Comparison of ENCODE assay signal across 9 cellular contexts in genomic region chr7:25861704-25862253, GRCh38.
A peak's percentile ranks its signal among the peaks of the same experiment; 100 is the strongest.
DNase-seq lines count a peak whose midpoint lies in the region; ATAC-seq and TF ChIP-seq lines count a peak whose summit lies in the region.
"Had no signal": no experiment of that assay in that cellular context is flagged by ENCODE, and none has a peak within 500 bp of the region (broad histone marks: within the 10 kb centered on the region; RNA-seq: fewer than 3 reads in every experiment).

No MANE protein-coding gene starts in this region.

- peak overlapping the region; percentile 55 for H3K4me3 Mint-ChIP-seq in CD4-positive, alpha-beta T cell
- peak overlapping the region; percentile 83 for H3K4me3 Mint-ChIP-seq in activated T-helper 1 cell treated with anti-CD3 and anti-CD28 coated beads, Interleukin-12 subunit alpha, Interleukin-12 subunit beta, Interleukin-2, Interleukin-4 antibody, amounts not matched to agents 30 ng/mL and 10 ng/mL and 1 ng/mL, durations not matched to agents 14 hours and 24 hours and 36 hours

- CTCF ChIA-PET in CD4-positive, alpha-beta T cell (lab: Charles Lee) = no interaction called here

- no peaks in the 10 kb centered on the region for H3K36me3 ChIP-seq in mesodermal cell (ENCODE audit: control insufficient read depth, insufficient read depth, low read length)
- H3K36me3 ChIP-seq: heart right ventricle had no signal

- no peak for TF ChIP-seq CTCF in CD4-positive, alpha-beta T cell (IDR thresholded peaks at IDR 0.05)
- TF ChIP-seq CTCF in HL-60 (IDR thresholded peaks at IDR 0.05; ENCODE audit: insufficient read depth, low read length) = no peak

- peaks cover 99% of the 10 kb centered on the region for H3K27me3 ChIP-seq in CD4-positive, alpha-beta T cell (ENCODE audit: control insufficient read depth, insufficient read depth, low read length)
- H3K27me3 ChIP-seq in HL-60 (ENCODE audit: insufficient read depth, poor library complexity, severe bottlenecking) = no peaks in the 10 kb centered on the region

- H3K27me3 Mint-ChIP-seq in CD4-positive, alpha-beta T cell = peaks cover 24% of the 10 kb centered on the region
- peaks cover 56% of the 10 kb centered on the region for H3K27me3 Mint-ChIP-seq in activated T-helper 1 cell treated with anti-CD3 and anti-CD28 coated beads, Interleukin-12 subunit alpha, Interleukin-12 subunit beta, Interleukin-2, Interleukin-4 antibody, amounts not matched to agents 30 ng/mL and 10 ng/mL and 1 ng/mL, durations not matched to agents 14 hours and 24 hours and 36 hours (ENCODE audit: insufficient read depth)

- H3K27ac Mint-ChIP-seq in CD4-positive, alpha-beta T cell = peak overlapping the region; percentile 78
- peak overlapping the region; percentile 86 for H3K27ac Mint-ChIP-seq in activated T-helper 1 cell treated with anti-CD3 and anti-CD28 coated beads, Interleukin-12 subunit alpha, Interleukin-12 subunit beta, Interleukin-2, Interleukin-4 antibody, amounts not matched to agents 30 ng/mL and 10 ng/mL and 1 ng/mL, durations not matched to agents 14 hours and 24 hours and 36 hours

- H3K9me3 ChIP-seq in CD4-positive, alpha-beta T cell (ENCODE audit: control insufficient read depth, low read length) = peaks cover 46% of the 10 kb centered on the region
- H3K9me3 ChIP-seq in mesodermal cell (ENCODE audit: control insufficient read depth, low read length) = no peaks in the 10 kb centered on the region
- H3K9me3 ChIP-seq: heart right ventricle had no signal

- H3K4me1 ChIP-seq in mesodermal cell (ENCODE audit: control insufficient read depth, insufficient read depth, low read length, poor library complexity, severe bottlenecking) = peaks cover 13% of the 10 kb centered on the region

- WGBS in mesodermal cell (ENCODE audit: insufficient coverage in 2 of 2), 2 experiments = 0% methylated on average over 3 of the region's 13 CpGs; no CpG with 5 or more reads in 1 of the 2 experiments

- H3K9me3 Mint-ChIP-seq in CD4-positive, alpha-beta T cell = peaks cover 12% of the 10 kb centered on the region
- peaks cover 10% of the 10 kb centered on the region for H3K9me3 Mint-ChIP-seq in activated T-helper 1 cell treated with anti-CD3 and anti-CD28 coated beads, Interleukin-12 subunit alpha, Interleukin-12 subunit beta, Interleukin-2, Interleukin-4 antibody, amounts not matched to agents 30 ng/mL and 10 ng/mL and 1 ng/mL, durations not matched to agents 14 hours and 24 hours and 36 hours

- H3K27ac ChIP-seq in CD4-positive, alpha-beta T cell (ENCODE audit: low read depth, low read length) = no peak overlapping the region
- H3K27ac ChIP-seq in HL-60 (replicated peaks) (peak overlapping the region; percentile 80), mesodermal cell (ENCODE audit: low read depth, low read length, severe bottlenecking) (peak overlapping the region; percentile 32)
- H3K27ac ChIP-seq: heart right ventricle had no signal

- no peak for ATAC-seq in CD4-positive, alpha-beta T cell (ENCODE audit: poor library complexity)
- no peak for ATAC-seq in left lobe of liver

- H3K4me1 Mint-ChIP-seq in CD4-positive, alpha-beta T cell (ENCODE audit: low read depth) = peaks cover 24% of the 10 kb centered on the region
- peaks cover 46% of the 10 kb centered on the region for H3K4me1 Mint-ChIP-seq in activated T-helper 1 cell treated with anti-CD3 and anti-CD28 coated beads, Interleukin-12 subunit alpha, Interleukin-12 subunit beta, Interleukin-2, Interleukin-4 antibody, amounts not matched to agents 30 ng/mL and 10 ng/mL and 1 ng/mL, durations not matched to agents 14 hours and 24 hours and 36 hours (ENCODE audit: low read depth)

- peaks cover 27% of the 10 kb centered on the region for H3K36me3 Mint-ChIP-seq in CD4-positive, alpha-beta T cell (ENCODE audit: low read depth)
- peaks cover 6% of the 10 kb centered on the region for H3K36me3 Mint-ChIP-seq in activated T-helper 1 cell treated with anti-CD3 and anti-CD28 coated beads, Interleukin-12 subunit alpha, Interleukin-12 subunit beta, Interleukin-2, Interleukin-4 antibody, amounts not matched to agents 30 ng/mL and 10 ng/mL and 1 ng/mL, durations not matched to agents 14 hours and 24 hours and 36 hours (ENCODE audit: low read depth)

- DNase-seq in CD4-positive, alpha-beta T cell = no peak
- DNase-seq in HL-60 (ENCODE audit: low read depth in 1 of 2, low spot score in 1 of 2) (no peak), left lobe of liver (ENCODE audit: low spot score) (no peak), posterior cingulate gyrus (no peak), occipital lobe (lab: John Stamatoyannopoulos, UW) (no peak)
- DNase-seq in activated T-helper 1 cell treated with anti-CD3 and anti-CD28 coated beads, Interleukin-12 subunit alpha, Interleukin-12 subunit beta, Interleukin-2, Interleukin-4 antibody, amounts not matched to agents 30 ng/mL and 10 ng/mL and 1 ng/mL, durations not matched to agents 14 hours and 24 hours and 36 hours (ENCODE audit: low spot score) = no peak
- DNase-seq in activated effector memory CD4-positive, alpha-beta T cell treated with anti-CD3 and anti-CD28 coated beads, Interleukin-2, amount 50 U/mL, for 16 hours = no peak

- intact Hi-C loops in CD4-positive, alpha-beta T cell (cut with DNase I, micrococcal nuclease) = loop anchor here (1.0 to 10.0 kb wide), 4 partner anchors 737 to 1305 kb away; partner anchors contain the start of genes CYCS (in 1 of the 2), HOXA7 (in 1 of the 2) and SKAP2 (in 1 of the 2)
- intact Hi-C loops in activated T-helper 1 cell treated with anti-CD3 and anti-CD28 coated beads, Interleukin-12 subunit alpha, Interleukin-12 subunit beta, Interleukin-2, Interleukin-4 antibody, amounts not matched to agents 30 ng/mL and 10 ng/mL and 1 ng/mL, durations not matched to agents 14 hours and 24 hours and 36 hours (cut with micrococcal nuclease) = loop anchor here (1.0 to 10.0 kb wide), 20 partner anchors 7 to 1876 kb away; partner anchors contain the start of genes CBX3, CYCS, GSDME and HIBADH
- intact Hi-C loops in posterior cingulate gyrus (cut with DNase I) = no loop called here

- POLR2A ChIA-PET in CD4-positive, alpha-beta T cell (lab: Charles Lee) = interaction anchor here (1.0 to 1.7 kb wide), 2 partner anchors 1296 to 1337 kb away, joined by 3 to 4 read pairs; partner anchors contain the start of gene HOXA13

- H3K4me3 ChIP-seq in HL-60 (replicated peaks; ENCODE audit: insufficient read depth, low read length) (peak overlapping the region; percentile 44), mesodermal cell (ENCODE audit: extremely low read depth, insufficient read depth, low read length, poor library complexity, severe bottlenecking) (peak overlapping the region; percentile 37)
